ENCODE assay signal across 1 cellular context in genomic region chr14:65332141-65332871, GRCh38.
TF ChIP-seq lines count a peak whose summit lies in the region.

No MANE protein-coding gene starts in this region.

TF ChIP-seq in HepG2, 621 proteins besides CTCF, POLR2A, EP300 and RAD21 (continued from another document):
- TF ChIP-seq HMGXB3 (CRISPR knock-in tag; IDR thresholded peaks at IDR 0.05; ENCODE audit: borderline replicate concordance) (no peak), ZFX (CRISPR knock-in tag; IDR thresholded peaks at IDR 0.05; ENCODE audit: low read depth) (no peak), ATF7 (IDR thresholded peaks at IDR 0.05) (no peak), ATF7 (CRISPR knock-in tag; IDR thresholded peaks at IDR 0.05) (no peak), ZBTB21 (CRISPR knock-in tag; IDR thresholded peaks at IDR 0.05) (no peak), GPN1 (CRISPR knock-in tag; IDR thresholded peaks at IDR 0.05; ENCODE audit: borderline replicate concordance) (no peak), PPARG (CRISPR knock-in tag; conservative IDR thresholded peaks at IDR 0.05) (no peak), DDIT3 (CRISPR knock-in tag; IDR thresholded peaks at IDR 0.05) (no peak), ARNTL (CRISPR knock-in tag; IDR thresholded peaks at IDR 0.05) (no peak), ELF1 (CRISPR knock-in tag; IDR thresholded peaks at IDR 0.05) (no peak), ZBTB2 (CRISPR knock-in tag; IDR thresholded peaks at IDR 0.05; ENCODE audit: low read depth) (no peak)
